1 cellular context compared by ENCODE assay signal in genomic region chr17:68205251-68205807, GRCh38.
TF ChIP-seq lines count a peak whose summit lies in the region.

No MANE protein-coding gene starts in this region.

TF ChIP-seq in H1, 55 proteins besides CTCF, POLR2A, EP300 and RAD21 (continued from another document):
- TF ChIP-seq SP4 (IDR thresholded peaks at IDR 0.05; ENCODE audit: low read length), result no peak
- TF ChIP-seq CTBP2 (IDR thresholded peaks at IDR 0.05; ENCODE audit: borderline replicate concordance, insufficient read depth, insufficient read length, low read length), result peak; percentile 61
- peak; percentile 76; the same call in 1 of the 2 replicates for TF ChIP-seq PHF8 (conservative IDR thresholded peaks at IDR 0.05; ENCODE audit: low read depth, low read length)
- TF ChIP-seq, protein P1, sequence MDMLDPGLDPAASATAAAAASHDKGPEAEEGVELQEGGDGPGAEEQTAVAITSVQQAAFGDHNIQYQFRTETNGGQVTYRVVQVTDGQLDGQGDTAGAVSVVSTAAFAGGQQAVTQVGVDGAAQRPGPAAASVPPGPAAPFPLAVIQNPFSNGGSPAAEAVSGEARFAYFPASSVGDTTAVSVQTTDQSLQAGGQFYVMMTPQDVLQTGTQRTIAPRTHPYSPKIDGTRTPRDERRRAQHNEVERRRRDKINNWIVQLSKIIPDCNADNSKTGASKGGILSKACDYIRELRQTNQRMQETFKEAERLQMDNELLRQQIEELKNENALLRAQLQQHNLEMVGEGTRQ (IDR thresholded peaks at IDR 0.05; ENCODE audit: low read length), result peak; percentile 74
- no peak for TF ChIP-seq SUZ12 (IDR thresholded peaks at IDR 0.05; ENCODE audit: low read length)
- TF ChIP-seq EZH2 (IDR thresholded peaks at IDR 0.05; ENCODE audit: low read depth, low read length, severe bottlenecking), result no peak
- TF ChIP-seq RBBP5 (IDR thresholded peaks at IDR 0.05; ENCODE audit: borderline replicate concordance, low read depth, low read length), result peak; percentile 73
- no peak for TF ChIP-seq POU5F1 (IDR thresholded peaks at IDR 0.05; ENCODE audit: low read depth, low read length)
- TF ChIP-seq GTF2F1 (IDR thresholded peaks at IDR 0.05; ENCODE audit: borderline replicate concordance, low read depth, low read length), result 0 out of 2 replicates have a peak, but pooled peaks have one; percentile 29
- no peak for TF ChIP-seq SIRT6 (IDR thresholded peaks at IDR 0.05; ENCODE audit: low read length)
- no peak for TF ChIP-seq FOSL1 (IDR thresholded peaks at IDR 0.05; ENCODE audit: insufficient read depth, low read depth, low read length)
- no peak for TF ChIP-seq RNF2 (IDR thresholded peaks at IDR 0.05; ENCODE audit: borderline replicate concordance, low read depth, low read length, missing control alignments, poor library complexity, severe bottlenecking)
- TF ChIP-seq SIN3A (conservative IDR thresholded peaks at IDR 0.05 in 1 of 2, IDR thresholded peaks at IDR 0.05 in 1 of 2; ENCODE audit: low read depth in 1 of 2, low read length in 2 of 2), result peak; percentile 17 to 67; a peak in 1 of 4 replicates
- TF ChIP-seq CHD1 (IDR thresholded peaks at IDR 0.05; ENCODE audit: low read depth, low read length), result no peak
- no peak for TF ChIP-seq NANOG (IDR thresholded peaks at IDR 0.05; ENCODE audit: insufficient read depth, low read depth, low read length, poor library complexity, severe bottlenecking)
- no peak for TF ChIP-seq CHD2 (IDR thresholded peaks at IDR 0.05; ENCODE audit: low read length)
- peak; percentile 66 for TF ChIP-seq TAF1 (IDR thresholded peaks at IDR 0.05; ENCODE audit: low read depth, low read length)
- peak; percentile 71; the same call in 1 of the 2 replicates for TF ChIP-seq YY1 (IDR thresholded peaks at IDR 0.05; ENCODE audit: low read depth, low read length)
- no peak for TF ChIP-seq ZNF274 (IDR thresholded peaks at IDR 0.05; ENCODE audit: borderline replicate concordance, extremely low read depth, low read length)
- no peak for TF ChIP-seq JUN (IDR thresholded peaks at IDR 0.05; ENCODE audit: low read depth, low read length)
- no peak for TF ChIP-seq ATF2 (IDR thresholded peaks at IDR 0.05; ENCODE audit: low read length)
- TF ChIP-seq MAFK (IDR thresholded peaks at IDR 0.05; ENCODE audit: low read depth, low read length), result no peak
- TF ChIP-seq, protein P2, sequence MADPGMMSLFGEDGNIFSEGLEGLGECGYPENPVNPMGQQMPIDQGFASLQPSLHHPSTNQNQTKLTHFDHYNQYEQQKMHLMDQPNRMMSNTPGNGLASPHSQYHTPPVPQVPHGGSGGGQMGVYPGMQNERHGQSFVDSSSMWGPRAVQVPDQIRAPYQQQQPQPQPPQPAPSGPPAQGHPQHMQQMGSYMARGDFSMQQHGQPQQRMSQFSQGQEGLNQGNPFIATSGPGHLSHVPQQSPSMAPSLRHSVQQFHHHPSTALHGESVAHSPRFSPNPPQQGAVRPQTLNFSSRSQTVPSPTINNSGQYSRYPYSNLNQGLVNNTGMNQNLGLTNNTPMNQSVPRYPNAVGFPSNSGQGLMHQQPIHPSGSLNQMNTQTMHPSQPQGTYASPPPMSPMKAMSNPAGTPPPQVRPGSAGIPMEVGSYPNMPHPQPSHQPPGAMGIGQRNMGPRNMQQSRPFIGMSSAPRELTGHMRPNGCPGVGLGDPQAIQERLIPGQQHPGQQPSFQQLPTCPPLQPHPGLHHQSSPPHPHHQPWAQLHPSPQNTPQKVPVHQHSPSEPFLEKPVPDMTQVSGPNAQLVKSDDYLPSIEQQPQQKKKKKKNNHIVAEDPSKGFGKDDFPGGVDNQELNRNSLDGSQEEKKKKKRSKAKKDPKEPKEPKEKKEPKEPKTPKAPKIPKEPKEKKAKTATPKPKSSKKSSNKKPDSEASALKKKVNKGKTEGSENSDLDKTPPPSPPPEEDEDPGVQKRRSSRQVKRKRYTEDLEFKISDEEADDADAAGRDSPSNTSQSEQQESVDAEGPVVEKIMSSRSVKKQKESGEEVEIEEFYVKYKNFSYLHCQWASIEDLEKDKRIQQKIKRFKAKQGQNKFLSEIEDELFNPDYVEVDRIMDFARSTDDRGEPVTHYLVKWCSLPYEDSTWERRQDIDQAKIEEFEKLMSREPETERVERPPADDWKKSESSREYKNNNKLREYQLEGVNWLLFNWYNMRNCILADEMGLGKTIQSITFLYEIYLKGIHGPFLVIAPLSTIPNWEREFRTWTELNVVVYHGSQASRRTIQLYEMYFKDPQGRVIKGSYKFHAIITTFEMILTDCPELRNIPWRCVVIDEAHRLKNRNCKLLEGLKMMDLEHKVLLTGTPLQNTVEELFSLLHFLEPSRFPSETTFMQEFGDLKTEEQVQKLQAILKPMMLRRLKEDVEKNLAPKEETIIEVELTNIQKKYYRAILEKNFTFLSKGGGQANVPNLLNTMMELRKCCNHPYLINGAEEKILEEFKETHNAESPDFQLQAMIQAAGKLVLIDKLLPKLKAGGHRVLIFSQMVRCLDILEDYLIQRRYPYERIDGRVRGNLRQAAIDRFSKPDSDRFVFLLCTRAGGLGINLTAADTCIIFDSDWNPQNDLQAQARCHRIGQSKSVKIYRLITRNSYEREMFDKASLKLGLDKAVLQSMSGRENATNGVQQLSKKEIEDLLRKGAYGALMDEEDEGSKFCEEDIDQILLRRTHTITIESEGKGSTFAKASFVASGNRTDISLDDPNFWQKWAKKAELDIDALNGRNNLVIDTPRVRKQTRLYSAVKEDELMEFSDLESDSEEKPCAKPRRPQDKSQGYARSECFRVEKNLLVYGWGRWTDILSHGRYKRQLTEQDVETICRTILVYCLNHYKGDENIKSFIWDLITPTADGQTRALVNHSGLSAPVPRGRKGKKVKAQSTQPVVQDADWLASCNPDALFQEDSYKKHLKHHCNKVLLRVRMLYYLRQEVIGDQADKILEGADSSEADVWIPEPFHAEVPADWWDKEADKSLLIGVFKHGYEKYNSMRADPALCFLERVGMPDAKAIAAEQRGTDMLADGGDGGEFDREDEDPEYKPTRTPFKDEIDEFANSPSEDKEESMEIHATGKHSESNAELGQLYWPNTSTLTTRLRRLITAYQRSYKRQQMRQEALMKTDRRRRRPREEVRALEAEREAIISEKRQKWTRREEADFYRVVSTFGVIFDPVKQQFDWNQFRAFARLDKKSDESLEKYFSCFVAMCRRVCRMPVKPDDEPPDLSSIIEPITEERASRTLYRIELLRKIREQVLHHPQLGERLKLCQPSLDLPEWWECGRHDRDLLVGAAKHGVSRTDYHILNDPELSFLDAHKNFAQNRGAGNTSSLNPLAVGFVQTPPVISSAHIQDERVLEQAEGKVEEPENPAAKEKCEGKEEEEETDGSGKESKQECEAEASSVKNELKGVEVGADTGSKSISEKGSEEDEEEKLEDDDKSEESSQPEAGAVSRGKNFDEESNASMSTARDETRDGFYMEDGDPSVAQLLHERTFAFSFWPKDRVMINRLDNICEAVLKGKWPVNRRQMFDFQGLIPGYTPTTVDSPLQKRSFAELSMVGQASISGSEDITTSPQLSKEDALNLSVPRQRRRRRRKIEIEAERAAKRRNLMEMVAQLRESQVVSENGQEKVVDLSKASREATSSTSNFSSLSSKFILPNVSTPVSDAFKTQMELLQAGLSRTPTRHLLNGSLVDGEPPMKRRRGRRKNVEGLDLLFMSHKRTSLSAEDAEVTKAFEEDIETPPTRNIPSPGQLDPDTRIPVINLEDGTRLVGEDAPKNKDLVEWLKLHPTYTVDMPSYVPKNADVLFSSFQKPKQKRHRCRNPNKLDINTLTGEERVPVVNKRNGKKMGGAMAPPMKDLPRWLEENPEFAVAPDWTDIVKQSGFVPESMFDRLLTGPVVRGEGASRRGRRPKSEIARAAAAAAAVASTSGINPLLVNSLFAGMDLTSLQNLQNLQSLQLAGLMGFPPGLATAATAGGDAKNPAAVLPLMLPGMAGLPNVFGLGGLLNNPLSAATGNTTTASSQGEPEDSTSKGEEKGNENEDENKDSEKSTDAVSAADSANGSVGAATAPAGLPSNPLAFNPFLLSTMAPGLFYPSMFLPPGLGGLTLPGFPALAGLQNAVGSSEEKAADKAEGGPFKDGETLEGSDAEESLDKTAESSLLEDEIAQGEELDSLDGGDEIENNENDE (IDR thresholded peaks at IDR 0.05; ENCODE audit: insufficient replicate concordance, low read length), result no peak
- TF ChIP-seq POLR2AphosphoS5 (IDR thresholded peaks at IDR 0.05; ENCODE audit: low read depth, low read length), result peak; percentile 24; the same call in 1 of the 2 replicates
- no peak for TF ChIP-seq SIX5 (IDR thresholded peaks at IDR 0.05; ENCODE audit: low read depth, low read length)
- TF ChIP-seq GABPA (IDR thresholded peaks at IDR 0.05; ENCODE audit: borderline replicate concordance, insufficient read depth, low read length), result peak; percentile 76; the same call in 1 of the 2 replicates
- TF ChIP-seq JUND (IDR thresholded peaks at IDR 0.05; ENCODE audit: low read length), result no peak; the same call in 1 of the 2 replicates
- TF ChIP-seq, protein P3, sequence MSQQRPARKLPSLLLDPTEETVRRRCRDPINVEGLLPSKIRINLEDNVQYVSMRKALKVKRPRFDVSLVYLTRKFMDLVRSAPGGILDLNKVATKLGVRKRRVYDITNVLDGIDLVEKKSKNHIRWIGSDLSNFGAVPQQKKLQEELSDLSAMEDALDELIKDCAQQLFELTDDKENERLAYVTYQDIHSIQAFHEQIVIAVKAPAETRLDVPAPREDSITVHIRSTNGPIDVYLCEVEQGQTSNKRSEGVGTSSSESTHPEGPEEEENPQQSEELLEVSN (IDR thresholded peaks at IDR 0.05), result peak; percentile 30; the same call in 1 of the 2 replicates
- peak; percentile 64; the same call in 1 of the 2 replicates for TF ChIP-seq TBP (IDR thresholded peaks at IDR 0.05; ENCODE audit: low read depth, low read length)
- peak; percentile 68 for TF ChIP-seq TEAD4 (IDR thresholded peaks at IDR 0.05; ENCODE audit: low read depth, low read length)
- TF ChIP-seq EGR1 (IDR thresholded peaks at IDR 0.05; ENCODE audit: borderline replicate concordance, low read depth, low read length), result peak; percentile 83; the same call in 1 of the 2 replicates
- TF ChIP-seq NRF1 (IDR thresholded peaks at IDR 0.05; ENCODE audit: low read depth, low read length), result no peak
- no peak for TF ChIP-seq HDAC6 (IDR thresholded peaks at IDR 0.05; ENCODE audit: low read depth, low read length)
- TF ChIP-seq SP1 (IDR thresholded peaks at IDR 0.05; ENCODE audit: low read depth, low read length), result no peak
- peak; percentile 44 for TF ChIP-seq KDM4A (IDR thresholded peaks at IDR 0.05; ENCODE audit: low read depth, low read length, severe bottlenecking)
- no peak for TF ChIP-seq BCL11A (IDR thresholded peaks at IDR 0.05; ENCODE audit: low read depth in 2 of 2, low read length in 2 of 2)
- TF ChIP-seq CREB1 (IDR thresholded peaks at IDR 0.05), result peak; percentile 59; the same call in 1 of the 2 replicates
- no peak for TF ChIP-seq TAF7 (optimal IDR thresholded peaks at IDR 0.05; ENCODE audit: borderline replicate concordance, low read depth, low read length)
- TF ChIP-seq KDM1A (IDR thresholded peaks at IDR 0.05; ENCODE audit: borderline replicate concordance, low read length), result peak; percentile 24; the same call in 1 of the 2 replicates
- 0 out of 2 replicates have a peak, but pooled peaks have one; percentile 8 for TF ChIP-seq SRF (IDR thresholded peaks at IDR 0.05; ENCODE audit: low read depth, low read length)
- no peak for TF ChIP-seq RXRA (IDR thresholded peaks at IDR 0.05; ENCODE audit: insufficient read depth, low read depth, low read length)
- TF ChIP-seq CBX5 (IDR thresholded peaks at IDR 0.05; ENCODE audit: low read depth, low read length), result no peak
- no peak for TF ChIP-seq KDM5A (IDR thresholded peaks at IDR 0.05; ENCODE audit: low read length)
- TF ChIP-seq, protein P4, sequence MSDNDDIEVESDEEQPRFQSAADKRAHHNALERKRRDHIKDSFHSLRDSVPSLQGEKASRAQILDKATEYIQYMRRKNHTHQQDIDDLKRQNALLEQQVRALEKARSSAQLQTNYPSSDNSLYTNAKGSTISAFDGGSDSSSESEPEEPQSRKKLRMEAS (IDR thresholded peaks at IDR 0.05), result peak; percentile 78
- TF ChIP-seq SP2 (IDR thresholded peaks at IDR 0.05; ENCODE audit: low read length), result no peak
- no peak for TF ChIP-seq RFX5 (IDR thresholded peaks at IDR 0.05; ENCODE audit: borderline replicate concordance, low read depth, low read length)
- peak; percentile 36 to 86; a peak in 2 of 4 replicates for TF ChIP-seq HDAC2 (IDR thresholded peaks at IDR 0.05; ENCODE audit: borderline replicate concordance in 1 of 2, low read depth in 2 of 2, low read length in 2 of 2)
- TF ChIP-seq, protein P5, sequence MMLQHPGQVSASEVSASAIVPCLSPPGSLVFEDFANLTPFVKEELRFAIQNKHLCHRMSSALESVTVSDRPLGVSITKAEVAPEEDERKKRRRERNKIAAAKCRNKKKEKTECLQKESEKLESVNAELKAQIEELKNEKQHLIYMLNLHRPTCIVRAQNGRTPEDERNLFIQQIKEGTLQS (IDR thresholded peaks at IDR 0.05; ENCODE audit: insufficient read depth, low read depth, low read length), result peak; percentile 72
- no peak for TF ChIP-seq TCF12 (IDR thresholded peaks at IDR 0.05; ENCODE audit: low read depth, low read length)
